Comparison of ENCODE assay signal across 10 cellular contexts in genomic region chr6:1619666-1620503, GRCh38. TPM values are rescaled to one million over a fixed set of nuclear protein-coding genes. Genes with fewer than 3 reads are reported as not detected.
DNase-seq lines count a peak whose midpoint lies in the region; ATAC-seq and TF ChIP-seq lines count a peak whose summit lies in the region.
"Had no signal": no experiment of that assay in that cellular context is flagged by ENCODE, and none has a peak within 500 bp of the region (broad histone marks: within the 10 kb centered on the region; RNA-seq: fewer than 3 reads in every experiment).

No MANE protein-coding gene starts in this region.

- no peak overlapping the region for H3K9ac ChIP-seq in HUES64 (ENCODE audit: low read depth, low read length)

- no peaks in the 10 kb centered on the region for H3K36me3 ChIP-seq in HUES64 (ENCODE audit: insufficient read depth, low read length)
- peaks cover 0 to 20% (median 0%) of the 10 kb centered on the region in 6 donors for H3K36me3 ChIP-seq in spleen
- H3K36me3 ChIP-seq in SJCRH30, result no peaks in the 10 kb centered on the region

- intact Hi-C loops in spleen (cut with DNase I; ENCODE audit: low total_unique reads), result no loop called here

- H3K4me3 ChIP-seq in HUES64 (ENCODE audit: low read length), result peak overlapping the region; percentile 34
- peak overlapping the region; percentile 97 for H3K4me3 ChIP-seq in coronary artery
- peak overlapping the region in 7 of 8 donors; percentile 11 to 57 (median 25) for H3K4me3 ChIP-seq in spleen
- no peak overlapping the region for H3K4me3 ChIP-seq in SJCRH30

- H3K27me3 ChIP-seq in HUES64 (ENCODE audit: insufficient read depth, low read length) (peaks cover 100% of the 10 kb centered on the region), spleen (replicated peaks in 1 of 7) (peaks cover 5 to 99% (median 87%) of the 10 kb centered on the region in 7 donors), SJCRH30 (no peaks in the 10 kb centered on the region)

- no peak overlapping the region for H3K27ac ChIP-seq in HUES64 (ENCODE audit: low read depth, low read length)
- H3K27ac ChIP-seq in coronary artery, result peak overlapping the region; percentile 85 to 86
- H3K27ac ChIP-seq in spleen, result no peak overlapping the region
- no peak overlapping the region for H3K27ac ChIP-seq in SJCRH30

- DNase-seq in coronary artery (ENCODE audit: low spot score) (peak; percentile 75), left lobe of liver (ENCODE audit: low spot score) (no peak), spleen (peak; percentile 82), COR-L47 (lab: John Stamatoyannopoulos, UW) (no peak), NCI-H510A treated with DMSO at 0.1 percent for 48 hours (lab: John Stamatoyannopoulos, UW) (no peak), SJCRH30 (no peak), SK-N-DZ (ENCODE audit: low spot score) (no peak)
- DNase-seq: NCI-H146 had no signal

- TF ChIP-seq CTCF in coronary artery (IDR thresholded peaks at IDR 0.05) (no peak), spleen (IDR thresholded peaks at IDR 0.05 in 8 of 11, conservative IDR thresholded peaks at IDR 0.05 in 3 of 11) (no peak)

- TF ChIP-seq POLR2A in spleen (IDR thresholded peaks at IDR 0.05), result no peak

- H3K4me1 ChIP-seq in HUES64 (ENCODE audit: insufficient read depth, low read length) (peaks cover 6% of the 10 kb centered on the region), spleen (peaks cover 11 to 36% (median 26%) of the 10 kb centered on the region in 6 donors), SJCRH30 (no peaks in the 10 kb centered on the region)

- WGBS in HUES64, result 1% methylated on average over 85 of the region's 85 CpGs
- 2 to 6% (median 6%) methylated on average over 48 to 85 of the region's 85 CpGs for WGBS in spleen, 5 donors

- no peaks in the 10 kb centered on the region for H3K9me3 ChIP-seq in HUES64 (ENCODE audit: insufficient read depth, low read depth, low read length)
- peaks cover 0 to 6% (median 0%) of the 10 kb centered on the region in 8 donors for H3K9me3 ChIP-seq in spleen
- no peaks in the 10 kb centered on the region for H3K9me3 ChIP-seq in SJCRH30 (replicated peaks)

- peak; percentile 39 for ATAC-seq in left lobe of liver
- ATAC-seq: SK-N-SH treated with all-trans-retinoic acid at 6 μM for 48 hours had no signal

RNA-seq across cellular contexts. Expression of gene FOXC1, which starts 10.2 kb away (rescaled TPM):
- polyA plus RNA-seq in HUES64 (2013, experiment 1 of 2), result 2.2 TPM
- 3.5 TPM for polyA plus RNA-seq in HUES64 (2013, experiment 2 of 2)
- 0.38 TPM for total RNA-seq in left lobe of liver
- 1 to 10 TPM in 1 of 7 donors, under 1 TPM in 6; 0.37 to 1.1 (median 0.58) TPM for total RNA-seq in spleen
- under 1 TPM; 0.20 to 0.67 (median 0.53) TPM for polyA plus RNA-seq in spleen
- total RNA-seq in SJCRH30 (2014; rRNA removed; shearing (Covaris generic)), result 7.2 TPM in 2 replicates
- 14.2 and 15.1 TPM in 2 replicates for polyA plus RNA-seq in SK-N-DZ (2014; cell fraction: cytosol; rRNA removed)
- polyA plus RNA-seq in SK-N-DZ (2014; cell fraction: nucleus; rRNA removed), result 10.1 and 11.9 TPM in 2 replicates

Comparison
In these comparisons a context has a peak if more than half of its experiments do, and no peak if none do; other contexts are left out.
1. H3K27ac ChIP-seq: peak in coronary artery (2 of 2); none in HUES64 (single experiment), spleen (0 of 8) and SJCRH30 (single experiment).
2. DNase-seq: peak in coronary artery (single experiment) and spleen (single experiment); none in left lobe of liver (single experiment), COR-L47 (single experiment), NCI-H510A treated with DMSO at 0.1 percent for 48 hours (single experiment), SJCRH30 (0 of 2) and SK-N-DZ (single experiment).